In genomic region chr3:5304789-5305680, GRCh38 we compare ENCODE assay signal across 8 cellular contexts.
DNase-seq lines count a peak whose midpoint lies in the region; ATAC-seq and TF ChIP-seq lines count a peak whose summit lies in the region.

No MANE protein-coding gene starts in this region.

- H3K9me2 ChIP-seq in DOHH2 (replicated peaks; ENCODE audit: control insufficient read depth, low read length), result no peaks in the 10 kb centered on the region
- H3K9me2 ChIP-seq in OCI-LY1 (ENCODE audit: low read depth, low read length), result no peaks in the 10 kb centered on the region

- H3K27ac ChIP-seq in DOHH2 (ENCODE audit: low read depth, low read length) (no peak overlapping the region), OCI-LY1 (ENCODE audit: low read depth, low read length, poor library complexity, severe bottlenecking) (no peak overlapping the region), ascending aorta (no peak overlapping the region), iPS DF 6.9 (ENCODE audit: low read length) (no peak overlapping the region)

- WGBS in iPS DF 6.9 (ENCODE audit: insufficient coverage, insufficient read length), result no CpG with 5 or more reads among the region's 13 CpGs

- TF ChIP-seq CTCF in DOHH2 (IDR thresholded peaks at IDR 0.05; ENCODE audit: low read depth, low read length, poor library complexity, severe bottlenecking) (peak; percentile 85), OCI-LY1 (IDR thresholded peaks at IDR 0.05; ENCODE audit: low read length) (peak; percentile 69), ascending aorta (IDR thresholded peaks at IDR 0.05) (peak in 2 of 3 experiments; percentile 24 to 30)

- no peak overlapping the region for H3K4me2 ChIP-seq in DOHH2 (ENCODE audit: low read length)
- no peak overlapping the region for H3K4me2 ChIP-seq in OCI-LY1 (ENCODE audit: low read length)

- H4K20me1 ChIP-seq in DOHH2 (ENCODE audit: control insufficient read depth, insufficient read depth, low read depth, low read length), result no peaks in the 10 kb centered on the region
- no peaks in the 10 kb centered on the region for H4K20me1 ChIP-seq in OCI-LY1 (ENCODE audit: insufficient read depth, low read length)

- H3K9me3 ChIP-seq in DOHH2 (ENCODE audit: control insufficient read depth, insufficient read depth, low read length), result no peaks in the 10 kb centered on the region
- no peaks in the 10 kb centered on the region for H3K9me3 ChIP-seq in OCI-LY1 (ENCODE audit: low read length)
- no peaks in the 10 kb centered on the region for H3K9me3 ChIP-seq in ascending aorta
- no peaks in the 10 kb centered on the region; the same call in 1 of the 2 replicates for H3K9me3 ChIP-seq in iPS DF 6.9 (ENCODE audit: control insufficient read depth, insufficient read depth, low read length)

- H3K36me3 ChIP-seq in DOHH2 (ENCODE audit: control insufficient read depth, low read length), result no peaks in the 10 kb centered on the region
- no peaks in the 10 kb centered on the region for H3K36me3 ChIP-seq in OCI-LY1 (ENCODE audit: insufficient read depth, low read length)
- H3K36me3 ChIP-seq in ascending aorta, result no peaks in the 10 kb centered on the region
- H3K36me3 ChIP-seq in iPS DF 6.9 (ENCODE audit: control insufficient read depth, insufficient read depth, low read length), result no peaks in the 10 kb centered on the region

- intact Hi-C loops in ascending aorta (cut with DNase I), result no loop called here

- no peak overlapping the region for H3K4me3 ChIP-seq in DOHH2 (ENCODE audit: low read length)
- no peak overlapping the region for H3K4me3 ChIP-seq in OCI-LY1 (ENCODE audit: low read depth, low read length, poor library complexity, severe bottlenecking)
- no peak overlapping the region for H3K4me3 ChIP-seq in ascending aorta
- no peak overlapping the region for H3K4me3 ChIP-seq in iPS DF 6.9 (ENCODE audit: low read length)

- peak; percentile 85 for ATAC-seq in GM19463 (IDR thresholded peaks at IDR 0.05; ENCODE audit: unreplicated experiment)
- peak; percentile 84 for ATAC-seq in HG03457 (IDR thresholded peaks at IDR 0.05; ENCODE audit: unreplicated experiment)

- H2AFZ ChIP-seq in OCI-LY1 (ENCODE audit: low read length), result no peak overlapping the region

- H3F3A ChIP-seq in DOHH2 (ENCODE audit: control insufficient read depth, insufficient read depth) (no peaks in the 10 kb centered on the region), OCI-LY1 (ENCODE audit: insufficient read depth, low read length) (no peaks in the 10 kb centered on the region)

- H3K4me1 ChIP-seq in DOHH2 (ENCODE audit: control insufficient read depth, low read length), result no peaks in the 10 kb centered on the region
- no peaks in the 10 kb centered on the region for H3K4me1 ChIP-seq in OCI-LY1 (ENCODE audit: insufficient read depth, low read length, severe bottlenecking)
- H3K4me1 ChIP-seq in ascending aorta, result no peaks in the 10 kb centered on the region
- H3K4me1 ChIP-seq in iPS DF 6.9 (ENCODE audit: control insufficient read depth, insufficient read depth, low read length), result no peaks in the 10 kb centered on the region

- DNase-seq in ascending aorta (ENCODE audit: low spot score in 2 of 2) (no peak), iPS DF 6.9 (ENCODE audit: low read depth, low spot score) (peak; percentile 35), NK-92 (lab: John Stamatoyannopoulos, UW; ENCODE audit: unreplicated experiment) (no peak)
- DNase-seq in stimulated activated CD4-positive, alpha-beta T cell treated with anti-CD3 and anti-CD28 coated beads, Interleukin-2, amount 100 ng/mL, for 48 hours, result peak; percentile 31 to 39

- H3K27me3 ChIP-seq in DOHH2 (ENCODE audit: control insufficient read depth, low read length), result peaks cover 3% of the 10 kb centered on the region; the same call in 1 of the 2 replicates
- no peaks in the 10 kb centered on the region for H3K27me3 ChIP-seq in OCI-LY1 (ENCODE audit: insufficient read depth, low read length)
- no peaks in the 10 kb centered on the region for H3K27me3 ChIP-seq in ascending aorta
- no peaks in the 10 kb centered on the region for H3K27me3 ChIP-seq in iPS DF 6.9 (ENCODE audit: control insufficient read depth, insufficient read depth, low read length)

- no peak overlapping the region for H3K9ac ChIP-seq in OCI-LY1 (ENCODE audit: low read length)

- no peaks in the 10 kb centered on the region for H3K79me2 ChIP-seq in DOHH2 (ENCODE audit: control insufficient read depth, low read length)
- no peaks in the 10 kb centered on the region for H3K79me2 ChIP-seq in OCI-LY1 (ENCODE audit: insufficient read depth, low read length)

Comparison
In these comparisons a context has a peak if more than half of its experiments do, and no peak if none do; other contexts are left out.
1. CTCF ChIP-seq: peak in every context shown above with its lines; median percentile 85 in DOHH2; 69 in OCI-LY1; 27 in ascending aorta.
2. DNase-seq: peak in iPS DF 6.9 (single experiment) and stimulated activated CD4-positive, alpha-beta T cell treated with anti-CD3 and anti-CD28 coated beads, Interleukin-2, amount 100 ng/mL, for 48 hours (2 of 2); none in ascending aorta (0 of 2) and NK-92 (single experiment).